In genomic region chr17:2184993-2185931, GRCh38 we compare ENCODE assay signal across 22 cellular contexts.
"Had no signal": no experiment of that assay in that cellular context is flagged by ENCODE, and none has a peak within 500 bp of the region (broad histone marks: within the 10 kb centered on the region; RNA-seq: fewer than 3 reads in every experiment).

No MANE protein-coding gene starts in this region.

- FAIRE-seq: kidney had no signal

- H3K4me1 Mint-ChIP-seq: activated B cell treated with CpG ODN at 0.5 μM for 24 hours had no signal

- H3K4me3 Mint-ChIP-seq: activated B cell treated with CpG ODN at 0.5 μM for 24 hours; activated CD4-positive, alpha-beta T cell treated with anti-CD3 and anti-CD28 coated beads, Interleukin-2, amount 10 ng/mL, durations not matched to agents 24 days and 14 days; activated T-helper 1 cell treated with anti-CD3 and anti-CD28 coated beads, Interleukin-12 subunit alpha, Interleukin-12 subunit beta, Interleukin-2, Interleukin-4 antibody, amounts not matched to agents 30 ng/mL and 10 ng/mL and 1 ng/mL, durations not matched to agents 14 hours and 24 hours and 36 hours had no signal

- ATAC-seq: left lung, mucosa of descending colon, right cardiac atrium had no signal

- H3K4me1 ChIP-seq: prostate gland had no signal

- DNase-seq: activated B cell treated with CpG ODN at 0.5 μM for 24 hours; activated CD4-positive, alpha-beta T cell treated with anti-CD3 and anti-CD28 coated beads, Interleukin-2, amount 10 ng/mL, durations not matched to agents 24 days and 14 days; activated CD8-positive, alpha-beta memory T cell treated with anti-CD3 and anti-CD28 coated beads for 24 hours; hippocampal formation; kidney; left lung; mammary epithelial cell; mucosa of descending colon; occipital lobe; right cardiac atrium; stimulated activated CD4-positive, alpha-beta T cell treated with anti-CD3 and anti-CD28 coated beads, Interleukin-4, amount 100 ng/mL, for 4 hours; stimulated activated CD8-positive, alpha-beta memory T cell treated with anti-CD3 and anti-CD28 coated beads, Interleukin-4, amount 100 ng/mL, for 48 hours; stimulated activated naive CD4-positive, alpha-beta T cell treated with Interleukin-2 at 50 U/mL for 16 hours; substantia nigra had no signal

- H3K4me3 ChIP-seq: ascending aorta, cardiac muscle cell, esophagus muscularis mucosa, left lung, mucosa of descending colon, prostate gland, smooth muscle cell, tibial nerve had no signal

- H3K9me3 Mint-ChIP-seq: activated B cell treated with CpG ODN at 0.5 μM for 24 hours; activated CD4-positive, alpha-beta T cell treated with anti-CD3 and anti-CD28 coated beads, Interleukin-2, amount 10 ng/mL, durations not matched to agents 24 days and 14 days; activated T-helper 1 cell treated with anti-CD3 and anti-CD28 coated beads, Interleukin-12 subunit alpha, Interleukin-12 subunit beta, Interleukin-2, Interleukin-4 antibody, amounts not matched to agents 30 ng/mL and 10 ng/mL and 1 ng/mL, durations not matched to agents 14 hours and 24 hours and 36 hours; naive thymus-derived CD8-positive, alpha-beta T cell had no signal

- H3K27ac Mint-ChIP-seq: activated B cell treated with CpG ODN at 0.5 μM for 24 hours; activated CD4-positive, alpha-beta T cell treated with anti-CD3 and anti-CD28 coated beads, Interleukin-2, amount 10 ng/mL, durations not matched to agents 24 days and 14 days had no signal

- H3K27me3 ChIP-seq: ascending aorta, cardiac muscle cell, esophagus muscularis mucosa, left lung, tibial nerve had no signal

- H3K9me3 ChIP-seq: ascending aorta, esophagus muscularis mucosa, left lung, mucosa of descending colon, prostate gland, tibial nerve had no signal

- H3K27ac ChIP-seq: ascending aorta, cardiac muscle cell, left lung, prostate gland, tibial nerve had no signal

- H3K27me3 Mint-ChIP-seq: activated B cell treated with CpG ODN at 0.5 μM for 24 hours; activated CD4-positive, alpha-beta T cell treated with anti-CD3 and anti-CD28 coated beads, Interleukin-2, amount 10 ng/mL, durations not matched to agents 24 days and 14 days; naive thymus-derived CD8-positive, alpha-beta T cell had no signal
